In the genomic region with DNA sequence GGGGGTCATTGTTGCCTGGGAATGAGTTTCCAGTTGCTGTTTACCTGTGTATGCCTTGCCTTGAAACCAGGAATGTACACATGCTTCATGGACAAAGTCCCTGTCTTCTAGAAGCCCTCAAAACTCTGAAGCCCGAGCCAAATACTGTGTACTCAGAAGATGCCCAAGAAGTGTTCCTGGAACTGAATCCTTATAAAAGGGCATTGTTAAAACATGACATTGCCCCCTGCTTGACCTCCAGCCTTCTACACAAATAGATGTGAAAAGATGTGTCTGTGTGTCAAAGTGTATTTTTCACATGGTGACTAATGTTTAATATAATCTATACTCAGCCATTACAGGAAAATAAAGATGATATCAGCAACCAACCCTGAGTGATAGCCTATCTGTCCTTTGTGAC, we compare ENCODE assay signal across 25 cellular contexts.
"Had no signal": no experiment of that assay in that cellular context is flagged by ENCODE, and none has a peak within 500 bp of the region (broad histone marks: within the 10 kb centered on the region; RNA-seq: fewer than 3 reads in every experiment).

No MANE protein-coding gene starts in this region.

- FAIRE-seq: kidney, urothelium cell line had no signal

- DNase-seq: activated CD4-positive, alpha-beta memory T cell treated with anti-CD3 and anti-CD28 coated beads for 36 hours; activated CD4-positive, alpha-beta T cell treated with anti-CD3 and anti-CD28 coated beads, Interleukin-2, amount 10 ng/mL, durations not matched to agents 24 days and 14 days; activated CD4-positive, CD25-positive, alpha-beta regulatory T cell treated with anti-CD3 and anti-CD28 coated beads, Interleukin-2, amount 50 U/mL, for 72 hours; activated CD8-positive, alpha-beta memory T cell treated with anti-CD3 and anti-CD28 coated beads, Interleukin-2, amount 50 U/mL, for 4 hours; activated effector memory CD4-positive, alpha-beta T cell treated with anti-CD3 and anti-CD28 coated beads, Interleukin-2, amount 50 U/mL, for 16 hours; activated naive CD4-positive, alpha-beta T cell treated with anti-CD3 and anti-CD28 coated beads for 36 hours; activated naive CD8-positive, alpha-beta T cell treated with anti-CD3 and anti-CD28 coated beads for 36 hours; activated T-cell treated with anti-CD3 and anti-CD28 coated beads, Interleukin-2, amount 50 U/mL, for 1 hour; adrenal gland; aorta; body of pancreas; effector memory CD8-positive, alpha-beta T cell; head of caudate nucleus; hypothalamus; immature natural killer cell; kidney; left colon; natural killer cell; right lobe of liver; stimulated activated CD4-positive, alpha-beta T cell treated with anti-CD3 and anti-CD28 coated beads, Interleukin-12 subunit alpha, Interleukin-12 subunit beta, amount 100 ng/mL, for 4 hours; stimulated activated CD4-positive, alpha-beta T cell treated with anti-CD3 and anti-CD28 coated beads, Interleukin-4, amount 100 ng/mL, for 1 hour; stimulated activated naive CD8-positive, alpha-beta T cell treated with anti-CD3 and anti-CD28 coated beads, Interleukin-15, Interleukin-2, amounts not matched to agents 100 U/mL and 50 U/mL, for 24 hours; trophoblast cell had no signal

- ATAC-seq: body of pancreas; effector memory CD8-positive, alpha-beta T cell; gastroesophageal sphincter; natural killer cell; right lobe of liver; stimulated activated naive CD8-positive, alpha-beta T cell treated with anti-CD3 and anti-CD28 coated beads, Interleukin-15, Interleukin-2, amounts not matched to agents 100 U/mL and 50 U/mL, for 24 hours had no signal
